7 cellular contexts compared by ENCODE assay signal in the genomic region with DNA sequence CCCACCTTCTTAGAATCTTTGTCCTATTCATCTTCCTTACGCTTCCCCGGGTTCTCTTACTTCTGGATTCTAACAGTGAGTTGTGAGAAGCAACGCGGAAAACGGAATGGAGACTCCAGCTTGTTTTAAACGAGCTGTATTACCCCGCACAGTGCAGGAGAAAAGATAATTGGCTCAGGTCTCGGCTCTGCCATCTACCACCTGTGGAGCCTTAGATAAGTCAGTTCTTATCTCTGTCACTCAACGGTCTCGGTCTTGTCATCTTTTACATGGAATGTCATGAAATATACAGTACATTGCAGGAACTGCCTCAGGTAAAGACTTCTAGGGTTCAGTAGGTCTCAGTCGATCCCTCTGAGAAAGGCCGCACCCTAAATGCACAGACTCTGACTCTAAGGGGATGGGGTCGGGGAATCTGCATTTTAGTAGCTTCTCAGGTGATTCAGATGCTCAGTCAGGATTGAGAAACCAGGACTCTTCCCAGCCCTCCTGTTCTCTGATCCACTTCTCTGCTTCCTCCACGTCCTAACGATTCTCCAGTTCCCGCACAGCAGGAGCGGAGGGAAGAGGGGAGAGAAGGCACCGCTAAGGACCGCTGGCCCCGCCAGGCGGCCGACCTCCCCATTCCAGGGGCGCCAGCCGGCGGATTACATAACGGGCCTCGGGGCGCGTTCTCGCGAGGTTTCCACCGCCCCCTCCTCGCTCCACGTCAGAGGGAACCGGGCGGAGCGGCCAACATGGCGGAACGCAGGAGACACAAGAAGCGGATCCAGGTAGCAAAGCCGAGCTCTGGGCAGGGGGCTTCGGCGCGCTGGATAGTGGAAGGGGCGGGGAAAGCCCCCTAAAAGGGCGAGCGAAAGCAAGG.
DNase-seq lines count a peak whose midpoint lies in the region; ATAC-seq, FAIRE-seq and TF ChIP-seq lines count a peak whose summit lies in the region.

A gene with protein sequence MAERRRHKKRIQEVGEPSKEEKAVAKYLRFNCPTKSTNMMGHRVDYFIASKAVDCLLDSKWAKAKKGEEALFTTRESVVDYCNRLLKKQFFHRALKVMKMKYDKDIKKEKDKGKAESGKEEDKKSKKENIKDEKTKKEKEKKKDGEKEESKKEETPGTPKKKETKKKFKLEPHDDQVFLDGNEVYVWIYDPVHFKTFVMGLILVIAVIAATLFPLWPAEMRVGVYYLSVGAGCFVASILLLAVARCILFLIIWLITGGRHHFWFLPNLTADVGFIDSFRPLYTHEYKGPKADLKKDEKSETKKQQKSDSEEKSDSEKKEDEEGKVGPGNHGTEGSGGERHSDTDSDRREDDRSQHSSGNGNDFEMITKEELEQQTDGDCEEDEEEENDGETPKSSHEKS (plus strand): TSS at position 722 of the 865 bp plus-strand sequence. CDS start 16 bp downstream, at position 738.

- TF ChIP-seq CTCF in astrocyte of the cerebellum (IDR thresholded peaks at IDR 0.05; ENCODE audit: low read depth, low read length, missing control alignments) (peak; percentile 49), retinal pigment epithelial cell (conservative IDR thresholded peaks at IDR 0.05; ENCODE audit: low read depth, low read length) (peak; percentile 51)

- peak; percentile 92 for FAIRE-seq in GM18507 (lab: Jason Lieb, UNC)

- H3K4me3 ChIP-seq in astrocyte of the cerebellum (ENCODE audit: low read depth, low read length) (peak within 1 kb of the TSS; percentile 72), retinal pigment epithelial cell (ENCODE audit: low read length) (peak within 1 kb of the TSS; percentile 93)

- peak; percentile 84 for DNase-seq in GM18507 (ENCODE audit: extremely low spot score, insufficient read length, low read depth)
- peak; percentile 91 for DNase-seq in NCI-H2029 (lab: John Stamatoyannopoulos, UW)
- peak; percentile 85 for DNase-seq in T-helper 22 cell (ENCODE audit: low read depth)
- peak; percentile 82 for DNase-seq in astrocyte of the cerebellum (ENCODE audit: low read depth)
- DNase-seq in hippocampal formation (lab: John Stamatoyannopoulos, UW), result peak; percentile 91
- DNase-seq in retinal pigment epithelial cell (ENCODE audit: low read depth), result peak; percentile 69

- peak; percentile 95 for ATAC-seq in HG02981 (IDR thresholded peaks at IDR 0.05; ENCODE audit: unreplicated experiment)

- in situ Hi-C loops in astrocyte of the cerebellum (cut with HindIII; ENCODE audit: low sequenced_read_pairs), result no loop called here

Comparison
In these comparisons a context has a peak if more than half of its experiments do, and no peak if none do; other contexts are left out.
1. Peak in every context shown above with its lines: DNase-seq, ATAC-seq and H3K4me3 ChIP-seq.